ENCODE assay signal across 20 cellular contexts in genomic region chr7:72161534-72161933, GRCh38.
DNase-seq lines count a peak whose midpoint lies in the region; ATAC-seq and TF ChIP-seq lines count a peak whose summit lies in the region.
"Had no signal": no experiment of that assay in that cellular context is flagged by ENCODE, and none has a peak within 500 bp of the region (broad histone marks: within the 10 kb centered on the region; RNA-seq: fewer than 3 reads in every experiment).

No MANE protein-coding gene starts in this region.

- intact Hi-C loops in OCI-LY7 (cut with micrococcal nuclease; ENCODE audit: unreplicated experiment), result no loop called here
- intact Hi-C loops in CD14-positive monocyte (cut with micrococcal nuclease), result no loop called here

- H3K36me3 ChIP-seq in GM23338 (ENCODE audit: insufficient read depth), result peaks cover 15% of the 10 kb centered on the region
- no peaks in the 10 kb centered on the region for H3K36me3 ChIP-seq in OCI-LY7 (ENCODE audit: insufficient read depth, low read length)
- H3K36me3 ChIP-seq: prostate gland, uterus had no signal

- BruUV-seq in OCI-LY7 (replicated peaks; lab: Mats Ljungman, UMichigan), result no TSS peak

- peaks cover 5% of the 10 kb centered on the region; the same call in 1 of the 2 replicates for H3K79me2 ChIP-seq in GM23338 (replicated peaks; ENCODE audit: insufficient read depth)
- no peaks in the 10 kb centered on the region for H3K79me2 ChIP-seq in OCI-LY7 (ENCODE audit: insufficient read depth, low read depth, low read length)

- no peaks in the 10 kb centered on the region for H3K9me2 ChIP-seq in GM23338 (ENCODE audit: insufficient read depth)
- no peaks in the 10 kb centered on the region for H3K9me2 ChIP-seq in OCI-LY7 (ENCODE audit: insufficient read depth, low read length)

- H3K9me3 ChIP-seq in OCI-LY7 (ENCODE audit: low read length), result no peaks in the 10 kb centered on the region
- H3K9me3 ChIP-seq: prostate gland had no signal

- POLR2A ChIA-PET in OCI-LY7 (lab: Charles Lee), result interaction anchor here (0.5 to 1.3 kb wide), 2 partner anchors 39 to 213 kb away, joined by 3 to 4 read pairs; no protein-coding TSS in a partner anchor

- H3K4me3 Mint-ChIP-seq in GM23338 (no peak overlapping the region), CD14-positive monocyte (no peak overlapping the region)
- H3K4me3 Mint-ChIP-seq: activated CD8-positive, alpha-beta memory T cell treated with anti-CD3 and anti-CD28 coated beads, Interleukin-2, amount 10 ng/mL, durations not matched to agents 7 days and 5 days; CD4-positive, CD25-positive, alpha-beta regulatory T cell had no signal

- H3K4me3 ChIP-seq in GM23338, result no peak overlapping the region
- H3K4me3 ChIP-seq in OCI-LY7 (ENCODE audit: low read depth, low read length, poor library complexity, severe bottlenecking), result no peak overlapping the region
- no peak overlapping the region for H3K4me3 ChIP-seq in fibroblast of mammary gland (ENCODE audit: control insufficient read depth, low read depth, low read length)
- H3K4me3 ChIP-seq: prostate gland, skin epidermis, uterus had no signal

- H3K27me3 Mint-ChIP-seq in GM23338 (ENCODE audit: insufficient read depth, low read depth, poor library complexity) (peaks cover 4% of the 10 kb centered on the region), CD14-positive monocyte (ENCODE audit: low read depth in 3 of 3) (peaks cover 0 to 3% (median 2%) of the 10 kb centered on the region in 3 donors)
- H3K27me3 Mint-ChIP-seq: activated CD8-positive, alpha-beta memory T cell treated with anti-CD3 and anti-CD28 coated beads, Interleukin-2, amount 10 ng/mL, durations not matched to agents 7 days and 5 days; CD4-positive, CD25-positive, alpha-beta regulatory T cell had no signal

- peak; percentile 41; the same call in 2 of the 3 replicates for ATAC-seq in GM23338
- ATAC-seq in GM19023 (IDR thresholded peaks at IDR 0.05; ENCODE audit: unreplicated experiment), result no peak
- ATAC-seq in HG03039 (IDR thresholded peaks at IDR 0.05; ENCODE audit: unreplicated experiment), result no peak
- no peak for ATAC-seq in HG03457 (IDR thresholded peaks at IDR 0.05; ENCODE audit: unreplicated experiment)
- ATAC-seq: activated CD8-positive, alpha-beta memory T cell treated with anti-CD3 and anti-CD28 coated beads, Interleukin-2, amount 10 ng/mL, durations not matched to agents 7 days and 5 days had no signal

- H3K4me1 Mint-ChIP-seq in GM23338 (no peaks in the 10 kb centered on the region), CD14-positive monocyte (no peaks in the 10 kb centered on the region)
- H3K4me1 Mint-ChIP-seq: activated CD8-positive, alpha-beta memory T cell treated with anti-CD3 and anti-CD28 coated beads, Interleukin-2, amount 10 ng/mL, durations not matched to agents 7 days and 5 days; CD4-positive, CD25-positive, alpha-beta regulatory T cell had no signal

- no peaks in the 10 kb centered on the region for H4K20me1 ChIP-seq in GM23338 (replicated peaks; ENCODE audit: insufficient read depth)
- no peaks in the 10 kb centered on the region for H4K20me1 ChIP-seq in OCI-LY7 (ENCODE audit: insufficient read depth, low read length)

- H2AFZ ChIP-seq in GM23338 (no peak overlapping the region), OCI-LY7 (ENCODE audit: low read length) (no peak overlapping the region)

- H3K27ac Mint-ChIP-seq in GM23338 (no peak overlapping the region), CD14-positive monocyte (no peak overlapping the region)
- H3K27ac Mint-ChIP-seq: activated CD8-positive, alpha-beta memory T cell treated with anti-CD3 and anti-CD28 coated beads, Interleukin-2, amount 10 ng/mL, durations not matched to agents 7 days and 5 days; CD4-positive, CD25-positive, alpha-beta regulatory T cell had no signal

- H3K36me3 Mint-ChIP-seq in GM23338 (ENCODE audit: low read depth) (peaks cover 28% of the 10 kb centered on the region), CD14-positive monocyte (no peaks in the 10 kb centered on the region)
- H3K36me3 Mint-ChIP-seq: activated CD8-positive, alpha-beta memory T cell treated with anti-CD3 and anti-CD28 coated beads, Interleukin-2, amount 10 ng/mL, durations not matched to agents 7 days and 5 days; CD4-positive, CD25-positive, alpha-beta regulatory T cell had no signal

- peaks cover 33% of the 10 kb centered on the region for H3K9me3 Mint-ChIP-seq in GM23338
- H3K9me3 Mint-ChIP-seq in CD14-positive monocyte, result peaks cover 10 to 34% (median 20%) of the 10 kb centered on the region in 7 donors

- no peak overlapping the region for H3K4me2 ChIP-seq in GM23338
- H3K4me2 ChIP-seq in OCI-LY7 (ENCODE audit: low read length), result no peak overlapping the region

- no peaks in the 10 kb centered on the region for H3F3A ChIP-seq in GM23338 (replicated peaks; ENCODE audit: low read depth)

- H3K27ac ChIP-seq in 22Rv1, result no peak overlapping the region
- no peak overlapping the region for H3K27ac ChIP-seq in GM23338 (ENCODE audit: low read depth)
- no peak overlapping the region for H3K27ac ChIP-seq in OCI-LY7 (ENCODE audit: low read depth, low read length, poor library complexity, severe bottlenecking)
- H3K27ac ChIP-seq: prostate gland, skin epidermis, uterus had no signal

- peak; percentile 55 for DNase-seq in GM23338 (ENCODE audit: low spot score)
- no peak for DNase-seq in OCI-LY7 (ENCODE audit: low spot score)
- DNase-seq in fibroblast of mammary gland (ENCODE audit: low read depth), result no peak
- no peak for DNase-seq in CD14-positive monocyte (ENCODE audit: low spot score)
- DNase-seq: ACHN; activated CD4-positive, alpha-beta T cell treated with anti-CD3 and anti-CD28 coated beads for 48 hours; activated CD8-positive, alpha-beta memory T cell treated with anti-CD3 and anti-CD28 coated beads, Interleukin-2, amount 10 ng/mL, durations not matched to agents 7 days and 5 days; CD4-positive, CD25-positive, alpha-beta regulatory T cell; DMS53; NCI-H187; NCI-H345; NK-92 treated with Interleukin-12 subunit alpha and Interleukin-12 subunit beta, amount 100 ng/mL, for 24 hours; stimulated activated CD4-positive, alpha-beta T cell treated with anti-CD3 and anti-CD28 coated beads, Interleukin-4, amount 100 ng/mL, for 4 hours; uterus had no signal

- CTCF ChIA-PET in OCI-LY7 (lab: Charles Lee; ENCODE audit: unreplicated experiment), result interaction anchor here (0.5 to 1.2 kb wide), 3 partner anchors 25 to 986 kb away, joined by 3 to 7 read pairs (median 4); no protein-coding TSS in a partner anchor

- TF ChIP-seq CTCF in 22Rv1 (IDR thresholded peaks at IDR 0.05) (peak; percentile 64), GM23338 (conservative IDR thresholded peaks at IDR 0.05; ENCODE audit: low read depth in 2 of 2) (peak; percentile 81 to 82), OCI-LY7 (conservative IDR thresholded peaks at IDR 0.05; ENCODE audit: low read length) (peak; percentile 59), fibroblast of mammary gland (conservative IDR thresholded peaks at IDR 0.05; ENCODE audit: control insufficient read depth, insufficient read depth, low read depth, low read length) (peak; percentile 4), CD14-positive monocyte (IDR thresholded peaks at IDR 0.05) (no peak)

- H3K27me3 ChIP-seq in GM23338 (ENCODE audit: insufficient read depth), result no peaks in the 10 kb centered on the region
- H3K27me3 ChIP-seq: uterus had no signal

- no peaks in the 10 kb centered on the region for H3K4me1 ChIP-seq in GM23338 (ENCODE audit: insufficient read depth)
- H3K4me1 ChIP-seq in OCI-LY7 (ENCODE audit: insufficient read depth, low read length, poor library complexity, severe bottlenecking), result no peaks in the 10 kb centered on the region
- H3K4me1 ChIP-seq: prostate gland, uterus had no signal

TF ChIP-seq in GM23338, 12 proteins besides CTCF, POLR2A, EP300 and RAD21:
- TF ChIP-seq POLR2AphosphoS5 (IDR thresholded peaks at IDR 0.05; ENCODE audit: low read depth), result no peak
